In genomic region chr3:67648701-67649100, GRCh38 we compare ENCODE assay signal across 16 cellular contexts. TPM values are rescaled to one million over a fixed set of nuclear protein-coding genes. Genes with fewer than 3 reads are reported as not detected.
DNase-seq lines count a peak whose midpoint lies in the region; ATAC-seq, FAIRE-seq and TF ChIP-seq lines count a peak whose summit lies in the region.
"Had no signal": no experiment of that assay in that cellular context is flagged by ENCODE, and none has a peak within 500 bp of the region (broad histone marks: within the 10 kb centered on the region; RNA-seq: fewer than 3 reads in every experiment).

No MANE protein-coding gene starts in this region.

- peaks cover 26% of the 10 kb centered on the region for H3K4me1 Mint-ChIP-seq in astrocyte (ENCODE audit: low read depth, unreplicated experiment)

- FAIRE-seq in astrocyte (lab: Jason Lieb, UNC), result no peak

- no peaks in the 10 kb centered on the region for H3K9me3 Mint-ChIP-seq in astrocyte (ENCODE audit: unreplicated experiment)
- H3K9me3 Mint-ChIP-seq: activated T-helper 17 cell treated with anti-CD3 and anti-CD28 coated beads, Interleukin-2, amount 50 U/mL, for 72 hours had no signal

- H3K27ac ChIP-seq in astrocyte (ENCODE audit: low read depth, low read length), result peak overlapping the region; percentile 88
- H3K27ac ChIP-seq: KMS-11, skin epidermis had no signal

- H2AFZ ChIP-seq in astrocyte (ENCODE audit: low read depth, low read length), result no peak overlapping the region

- peak overlapping the region; percentile 66 for H3K9ac ChIP-seq in astrocyte (ENCODE audit: low read length)
- peak overlapping the region; percentile 72 for H3K9ac ChIP-seq in skeletal muscle satellite cell (ENCODE audit: low read depth, low read length)
- H3K9ac ChIP-seq: KMS-11 had no signal

- no peaks in the 10 kb centered on the region for H3K36me3 ChIP-seq in astrocyte (ENCODE audit: insufficient read depth, low read length)
- no peaks in the 10 kb centered on the region for H3K36me3 ChIP-seq in skeletal muscle satellite cell (ENCODE audit: insufficient read depth, low read length)

- H3K4me3 ChIP-seq in astrocyte (ENCODE audit: insufficient read depth, low read depth, low read length) (no peak overlapping the region), skeletal muscle satellite cell (ENCODE audit: low read length) (no peak overlapping the region)
- H3K4me3 ChIP-seq: skin epidermis had no signal

- peaks cover 5% of the 10 kb centered on the region for H3K36me3 Mint-ChIP-seq in astrocyte (ENCODE audit: low read depth, unreplicated experiment)

- H3K79me2 ChIP-seq in astrocyte (ENCODE audit: insufficient read depth, low read length), result peaks cover 61% of the 10 kb centered on the region

- H3K27me3 Mint-ChIP-seq in astrocyte (ENCODE audit: low read depth, unreplicated experiment), result no peaks in the 10 kb centered on the region
- H3K27me3 Mint-ChIP-seq: activated T-helper 17 cell treated with anti-CD3 and anti-CD28 coated beads, Interleukin-2, amount 50 U/mL, for 72 hours had no signal

- H3K27me3 ChIP-seq in astrocyte (ENCODE audit: insufficient read depth, low read length) (no peaks in the 10 kb centered on the region), skeletal muscle satellite cell (ENCODE audit: control insufficient read depth, insufficient read depth, low read length) (no peaks in the 10 kb centered on the region)

- H3K9me3 ChIP-seq in astrocyte (ENCODE audit: insufficient read depth, low read depth, low read length) (no peaks in the 10 kb centered on the region), skeletal muscle satellite cell (replicated peaks; ENCODE audit: low read length) (no peaks in the 10 kb centered on the region)

- no peak for TF ChIP-seq CTCF in astrocyte (IDR thresholded peaks at IDR 0.05; ENCODE audit: insufficient read depth, low read depth, low read length)

- ATAC-seq in GM19328 (IDR thresholded peaks at IDR 0.05; ENCODE audit: unreplicated experiment) (no peak), GM19467 (IDR thresholded peaks at IDR 0.05; ENCODE audit: unreplicated experiment) (no peak), HG02870 (IDR thresholded peaks at IDR 0.05; ENCODE audit: unreplicated experiment) (no peak), GM21515 (IDR thresholded peaks at IDR 0.05; ENCODE audit: unreplicated experiment) (no peak)
- ATAC-seq: activated T-helper 17 cell treated with anti-CD3 and anti-CD28 coated beads, Interleukin-2, amount 50 U/mL, for 72 hours had no signal

- peak overlapping the region; percentile 22 for H3K4me2 ChIP-seq in astrocyte (ENCODE audit: low read length)
- no peak overlapping the region for H3K4me2 ChIP-seq in skeletal muscle satellite cell (ENCODE audit: low read length)
- H3K4me2 ChIP-seq: KMS-11 had no signal

- peak; percentile 65 for DNase-seq in HCEC 1CT
- DNase-seq in astrocyte (ENCODE audit: low read depth), result peak; percentile 78
- peak; percentile 54 for DNase-seq in kidney tubule cell (ENCODE audit: low spot score)
- DNase-seq: activated CD4-positive, alpha-beta T cell treated with anti-CD3 and anti-CD28 coated beads, Interleukin-2, amount 50 U/mL, for 48 hours; GF-D8; H7; NCI-H1694 treated with DMSO at 0.1 percent for 48 hours; SHP77 had no signal

- H3K27ac Mint-ChIP-seq in astrocyte (ENCODE audit: unreplicated experiment), result peak overlapping the region; percentile 55

- H3K4me3 Mint-ChIP-seq in astrocyte (ENCODE audit: unreplicated experiment), result no peak overlapping the region
- H3K4me3 Mint-ChIP-seq: activated T-helper 17 cell treated with anti-CD3 and anti-CD28 coated beads, Interleukin-2, amount 50 U/mL, for 72 hours had no signal

- H3K4me1 ChIP-seq in astrocyte (ENCODE audit: insufficient read depth, low read length), result peaks cover 27% of the 10 kb centered on the region
- H3K4me1 ChIP-seq in skeletal muscle satellite cell (ENCODE audit: control insufficient read depth, insufficient read depth, low read length), result peaks cover 63% of the 10 kb centered on the region

- no peaks in the 10 kb centered on the region for H4K20me1 ChIP-seq in astrocyte (ENCODE audit: insufficient read depth, low read length)

RNA-seq across cellular contexts. Expression of gene SUCLG2, which starts 5.7 kb away (rescaled TPM):
- total RNA-seq in astrocyte, result 20.8 and 21.3 TPM in 2 replicates
- total RNA-seq in skeletal muscle satellite cell (2012; rRNA removed), result 56.8 and 64.9 TPM in 2 replicates
